Comparison of ENCODE assay signal across 8 cellular contexts in the genomic region with DNA sequence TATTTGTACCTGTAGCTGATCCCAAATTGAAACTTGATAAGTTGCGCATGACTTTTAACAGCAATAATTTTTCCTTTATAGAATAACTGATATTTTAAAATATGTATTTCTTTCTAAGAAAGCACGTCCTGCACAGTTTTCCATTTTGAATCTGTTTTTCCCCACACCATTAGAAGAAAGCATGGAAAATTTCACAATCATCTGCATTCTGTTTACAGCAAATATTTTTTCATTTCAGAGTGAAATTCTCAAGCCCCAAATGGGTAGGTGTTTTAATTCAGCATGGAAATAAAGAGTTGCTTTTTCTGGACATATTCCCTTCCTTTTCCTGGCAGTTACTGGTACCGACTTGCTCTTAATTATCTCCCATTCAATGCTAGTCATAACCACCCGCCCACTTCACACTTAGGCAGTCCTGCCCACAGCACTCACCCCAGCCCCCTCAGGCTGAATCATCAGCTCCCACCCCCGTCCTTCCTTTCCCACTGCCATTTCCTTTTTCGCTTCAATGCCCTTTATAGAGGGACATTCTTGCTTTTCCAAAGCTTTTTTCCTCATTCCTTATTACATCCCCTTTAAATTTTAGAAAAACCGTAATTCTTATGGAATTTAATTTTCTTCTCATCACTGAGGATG.
DNase-seq lines count a peak whose midpoint lies in the region; ATAC-seq, FAIRE-seq and TF ChIP-seq lines count a peak whose summit lies in the region.

No MANE protein-coding gene starts in this region.

- FAIRE-seq in bronchial epithelial cell (lab: Jason Lieb, UNC): no peak

- no peak for TF ChIP-seq POLR2A in tibial nerve (IDR thresholded peaks at IDR 0.05)
- no peak for TF ChIP-seq POLR2A in lower leg skin (IDR thresholded peaks at IDR 0.05)

- WGBS in tibial nerve, 2 donors: 22 to 27% methylated on average over 7 of the region's 7 CpGs
- WGBS in lower leg skin, 2 donors: 20 to 26% methylated on average over 7 of the region's 7 CpGs

- no peaks in the 10 kb centered on the region for H3K27me3 ChIP-seq in bronchial epithelial cell (ENCODE audit: control insufficient read depth, insufficient read depth, low read length)
- H3K27me3 ChIP-seq in tibial nerve: no peaks in the 10 kb centered on the region

- no peak overlapping the region for H3K4me3 ChIP-seq in bronchial epithelial cell (ENCODE audit: low read depth, low read length)
- peak overlapping the region in 1 of 4 donors; percentile 19 for H3K4me3 ChIP-seq in tibial nerve
- H3K4me3 ChIP-seq in lower leg skin (ENCODE audit: low read depth, poor library complexity, severe bottlenecking): no peak overlapping the region

- H3K9me3 ChIP-seq in tibial nerve: no peaks in the 10 kb centered on the region

- peak in 1 of 2 donors; percentile 34 for TF ChIP-seq EP300 in tibial nerve (IDR thresholded peaks at IDR 0.05)

- ATAC-seq in HG02610 (IDR thresholded peaks at IDR 0.05; ENCODE audit: unreplicated experiment): no peak

- H3K4me1 ChIP-seq in tibial nerve: peaks cover 0 to 22% (median 0%) of the 10 kb centered on the region in 4 donors

- peak; percentile 24 for DNase-seq in COR-L47 (lab: John Stamatoyannopoulos, UW)
- DNase-seq in NCI-H748 (lab: John Stamatoyannopoulos, UW; ENCODE audit: unreplicated experiment): peak; percentile 60
- peak; percentile 86 for DNase-seq in bronchial epithelial cell (ENCODE audit: low read depth)
- DNase-seq in lung microvascular endothelial cell (ENCODE audit: low read depth in 2 of 2): peak; percentile 90 to 96
- peak in 1 of 2 donors; percentile 28 for DNase-seq in tibial nerve (ENCODE audit: low spot score in 2 of 2)
- DNase-seq in NCI-H345 (lab: John Stamatoyannopoulos, UW): no peak
- DNase-seq in lower leg skin (ENCODE audit: low spot score in 2 of 2): no peak

- intact Hi-C loops in lower leg skin (cut with DNase I; ENCODE audit: low total_unique reads): no loop called here

- TF ChIP-seq CTCF in bronchial epithelial cell (IDR thresholded peaks at IDR 0.05; ENCODE audit: insufficient read depth, low read length, severe bottlenecking) (no peak), tibial nerve (IDR thresholded peaks at IDR 0.05) (no peak), lower leg skin (IDR thresholded peaks at IDR 0.05) (no peak)

- H3K27ac ChIP-seq in tibial nerve: peak overlapping the region in 3 of 4 donors; percentile 39 to 67 (median 40)

- H3K36me3 ChIP-seq in bronchial epithelial cell (ENCODE audit: control insufficient read depth, insufficient read depth, low read length) (no peaks in the 10 kb centered on the region), tibial nerve (no peaks in the 10 kb centered on the region)

Comparison
In these comparisons a context has a peak if more than half of its experiments do, and no peak if none do; other contexts are left out.
1. DNase-seq: peak in COR-L47 (single experiment), NCI-H748 (single experiment), bronchial epithelial cell (single experiment) and lung microvascular endothelial cell (2 of 2); none in NCI-H345 (single experiment) and lower leg skin (0 of 2).